Comparison of ENCODE assay signal across 30 cellular contexts in genomic region chr10:91743460-91743859, GRCh38.
"Had no signal": no experiment of that assay in that cellular context is flagged by ENCODE, and none has a peak within 500 bp of the region (broad histone marks: within the 10 kb centered on the region; RNA-seq: fewer than 3 reads in every experiment).

No MANE protein-coding gene starts in this region.

- H3K4me1 ChIP-seq: colonic mucosa, gastrocnemius medialis, left ventricle myocardium inferior, upper lobe of left lung, vagina had no signal

- H3K27ac Mint-ChIP-seq: activated CD4-positive, alpha-beta memory T cell treated with anti-CD3 and anti-CD28 coated beads, Interleukin-2, amount 10 ng/mL, durations not matched to agents 7 days and 5 days; activated CD4-positive, alpha-beta T cell treated with anti-CD3 and anti-CD28 coated beads, Interleukin-2, amount 10 ng/mL, durations not matched to agents 7 days and 5 days; activated naive CD4-positive, alpha-beta T cell treated with anti-CD3 and anti-CD28 coated beads, Interleukin-2, amount 10 ng/mL, durations not matched to agents 7 days and 5 days; activated naive CD8-positive, alpha-beta T cell treated with anti-CD3 and anti-CD28 coated beads, Interleukin-2, amount 10 ng/mL, durations not matched to agents 7 days and 5 days; activated T-cell treated with anti-CD3 and anti-CD28 coated beads, Interleukin-2, amount 50 U/mL, for 24 hours; progenitor cell of endocrine pancreas; stimulated activated memory B cell treated with anti-CD40 and anti-IgM and Interleukin-4, amounts not matched to agents 10 μg/mL and 1 μg/mL and 100 μg/mL, for 72 hours; stimulated activated naive CD8-positive, alpha-beta T cell treated with anti-CD3 and anti-CD28 coated beads, Interleukin-15, amount 100 ng/mL, for 72 hours; WTC11 had no signal

- H3K27ac ChIP-seq: colonic mucosa, dorsolateral prefrontal cortex, gastrocnemius medialis, hepatocyte, left ventricle myocardium inferior, sigmoid colon, upper lobe of left lung, vagina had no signal

- H3K9me3 ChIP-seq: colonic mucosa, gastrocnemius medialis, sigmoid colon, upper lobe of left lung, vagina had no signal

- ATAC-seq: gastrocnemius medialis; stimulated activated memory B cell treated with anti-CD40 and anti-IgM and Interleukin-4, amounts not matched to agents 10 μg/mL and 1 μg/mL and 100 μg/mL, for 72 hours; stimulated activated naive CD8-positive, alpha-beta T cell treated with anti-CD3 and anti-CD28 coated beads, Interleukin-15, amount 100 ng/mL, for 72 hours; WTC11 had no signal

- H3K4me1 Mint-ChIP-seq: activated CD4-positive, alpha-beta memory T cell treated with anti-CD3 and anti-CD28 coated beads, Interleukin-2, amount 10 ng/mL, durations not matched to agents 7 days and 5 days; activated CD4-positive, alpha-beta T cell treated with anti-CD3 and anti-CD28 coated beads, Interleukin-2, amount 10 ng/mL, durations not matched to agents 7 days and 5 days; activated naive CD4-positive, alpha-beta T cell treated with anti-CD3 and anti-CD28 coated beads, Interleukin-2, amount 10 ng/mL, durations not matched to agents 7 days and 5 days; activated naive CD8-positive, alpha-beta T cell treated with anti-CD3 and anti-CD28 coated beads, Interleukin-2, amount 10 ng/mL, durations not matched to agents 7 days and 5 days; stimulated activated memory B cell treated with anti-CD40 and anti-IgM and Interleukin-4, amounts not matched to agents 10 μg/mL and 1 μg/mL and 100 μg/mL, for 72 hours; stimulated activated naive CD8-positive, alpha-beta T cell treated with anti-CD3 and anti-CD28 coated beads, Interleukin-15, amount 100 ng/mL, for 72 hours had no signal

- H3K4me3 ChIP-seq: colonic mucosa, dorsolateral prefrontal cortex, gastrocnemius medialis, hepatocyte, left ventricle myocardium inferior, sigmoid colon, upper lobe of left lung, vagina had no signal

- H3K36me3 ChIP-seq: colonic mucosa, gastrocnemius medialis, left ventricle myocardium inferior, sigmoid colon, upper lobe of left lung, vagina had no signal

- H3K79me2 ChIP-seq: hepatocyte had no signal

- H2AFZ ChIP-seq: hepatocyte had no signal

- H3K4me2 ChIP-seq: hepatocyte had no signal

- H3K27me3 ChIP-seq: colonic mucosa, hepatocyte, sigmoid colon, upper lobe of left lung, vagina had no signal

- DNase-seq: activated CD4-positive, alpha-beta memory T cell treated with anti-CD3 and anti-CD28 coated beads, Interleukin-2, amount 10 ng/mL, durations not matched to agents 7 days and 5 days; activated CD4-positive, alpha-beta T cell treated with anti-CD3 and anti-CD28 coated beads for 1 hour; activated CD4-positive, alpha-beta T cell treated with anti-CD3 and anti-CD28 coated beads, Interleukin-2, amount 10 ng/mL, durations not matched to agents 7 days and 5 days; activated CD8-positive, alpha-beta memory T cell treated with anti-CD3 and anti-CD28 coated beads, Interleukin-2, amount 50 U/mL, for 48 hours; activated gamma-delta T cell; activated naive CD4-positive, alpha-beta T cell treated with anti-CD3 and anti-CD28 coated beads, Interleukin-2, amount 10 ng/mL, durations not matched to agents 7 days and 5 days; activated naive CD8-positive, alpha-beta T cell treated with anti-CD3 and anti-CD28 coated beads, Interleukin-2, amount 10 ng/mL, durations not matched to agents 7 days and 5 days; activated T-cell treated with anti-CD3 and anti-CD28 coated beads, Interleukin-2, amount 50 U/mL, for 24 hours; colonic mucosa; dorsolateral prefrontal cortex; effector memory CD4-positive, alpha-beta T cell; erythroblast; gastrocnemius medialis; islet precursor cell; left ventricle myocardium inferior; retina; sigmoid colon; small intestine; stimulated activated CD4-positive, alpha-beta T cell treated with anti-CD3 and anti-CD28 coated beads, Interleukin-4, amount 100 ng/mL, for 24 hours; stimulated activated CD8-positive, alpha-beta memory T cell treated with anti-CD3 and anti-CD28 coated beads, Interleukin-4, amount 100 ng/mL, for 48 hours; stimulated activated naive CD8-positive, alpha-beta T cell treated with anti-CD3 and anti-CD28 coated beads, Interleukin-15, amount 100 ng/mL, for 72 hours; substantia nigra; T-helper 2 cell; upper lobe of left lung had no signal

- H3K4me3 Mint-ChIP-seq: activated CD4-positive, alpha-beta memory T cell treated with anti-CD3 and anti-CD28 coated beads, Interleukin-2, amount 10 ng/mL, durations not matched to agents 7 days and 5 days; activated CD4-positive, alpha-beta T cell treated with anti-CD3 and anti-CD28 coated beads, Interleukin-2, amount 10 ng/mL, durations not matched to agents 7 days and 5 days; activated naive CD4-positive, alpha-beta T cell treated with anti-CD3 and anti-CD28 coated beads, Interleukin-2, amount 10 ng/mL, durations not matched to agents 7 days and 5 days; activated naive CD8-positive, alpha-beta T cell treated with anti-CD3 and anti-CD28 coated beads, Interleukin-2, amount 10 ng/mL, durations not matched to agents 7 days and 5 days; activated T-cell treated with anti-CD3 and anti-CD28 coated beads, Interleukin-2, amount 50 U/mL, for 24 hours; nephron; stimulated activated memory B cell treated with anti-CD40 and anti-IgM and Interleukin-4, amounts not matched to agents 10 μg/mL and 1 μg/mL and 100 μg/mL, for 72 hours; stimulated activated naive CD8-positive, alpha-beta T cell treated with anti-CD3 and anti-CD28 coated beads, Interleukin-15, amount 100 ng/mL, for 72 hours; WTC11 had no signal

- H3K36me3 Mint-ChIP-seq: activated naive CD4-positive, alpha-beta T cell treated with anti-CD3 and anti-CD28 coated beads, Interleukin-2, amount 10 ng/mL, durations not matched to agents 7 days and 5 days; activated naive CD8-positive, alpha-beta T cell treated with anti-CD3 and anti-CD28 coated beads, Interleukin-2, amount 10 ng/mL, durations not matched to agents 7 days and 5 days; WTC11 had no signal

- H3K9me3 Mint-ChIP-seq: activated CD4-positive, alpha-beta memory T cell treated with anti-CD3 and anti-CD28 coated beads, Interleukin-2, amount 10 ng/mL, durations not matched to agents 7 days and 5 days; activated CD4-positive, alpha-beta T cell treated with anti-CD3 and anti-CD28 coated beads, Interleukin-2, amount 10 ng/mL, durations not matched to agents 7 days and 5 days; activated naive CD4-positive, alpha-beta T cell treated with anti-CD3 and anti-CD28 coated beads, Interleukin-2, amount 10 ng/mL, durations not matched to agents 7 days and 5 days; activated T-cell treated with anti-CD3 and anti-CD28 coated beads, Interleukin-2, amount 50 U/mL, for 24 hours; stimulated activated naive CD8-positive, alpha-beta T cell treated with anti-CD3 and anti-CD28 coated beads, Interleukin-15, amount 100 ng/mL, for 72 hours had no signal
